ENCODE assay signal across 16 cellular contexts in the genomic region with DNA sequence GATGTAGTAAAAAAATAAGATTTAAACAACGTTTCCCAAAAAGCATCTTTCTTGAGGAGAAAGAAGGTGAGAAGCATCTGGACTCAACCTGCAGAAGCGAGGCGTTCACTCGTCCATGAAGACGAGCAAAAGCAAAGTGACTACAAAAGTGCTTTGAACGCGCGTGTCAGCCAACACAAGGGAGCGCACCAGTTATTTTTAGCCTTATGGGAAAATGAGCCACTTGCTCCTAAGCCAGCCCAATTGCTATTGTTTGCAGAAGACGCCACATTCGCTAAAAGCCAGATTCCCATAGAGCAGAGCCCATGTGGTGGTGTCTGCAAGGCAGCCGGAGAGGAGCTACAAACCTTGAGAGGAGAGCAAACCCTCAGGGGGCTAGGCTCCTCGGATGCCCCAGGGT.
DNase-seq lines count a peak whose midpoint lies in the region; ATAC-seq and TF ChIP-seq lines count a peak whose summit lies in the region.
"Had no signal": no experiment of that assay in that cellular context is flagged by ENCODE, and none has a peak within 500 bp of the region (broad histone marks: within the 10 kb centered on the region; RNA-seq: fewer than 3 reads in every experiment).

No MANE protein-coding gene starts in this region.

- H2AFZ ChIP-seq in mesenchymal stem cell (ENCODE audit: low read depth, low read length), result no peak overlapping the region
- H2AFZ ChIP-seq: GM23338 had no signal

- no peak overlapping the region for H3K18ac ChIP-seq in mesenchymal stem cell (ENCODE audit: low read depth in 1 of 2, low read length in 2 of 2)

- no peaks in the 10 kb centered on the region for H3K9me3 Mint-ChIP-seq in activated B cell treated with CpG ODN at 0.5 μM for 24 hours
- H3K9me3 Mint-ChIP-seq: GM23338 had no signal

- H3K4me3 ChIP-seq in right atrium auricular region (no peak overlapping the region), rectal smooth muscle tissue (ENCODE audit: low read length) (no peak overlapping the region), mesenchymal stem cell (ENCODE audit: insufficient read depth in 1 of 2, low read depth in 1 of 2, low read length in 2 of 2) (no peak overlapping the region)
- H3K4me3 ChIP-seq: GM23338, SK-N-MC had no signal

- H3K23ac ChIP-seq in mesenchymal stem cell (ENCODE audit: low read length in 2 of 2), result no peak overlapping the region

- POLR2A ChIA-PET in activated B cell treated with CpG ODN at 0.5 μM for 24 hours (lab: Charles Lee), result interaction anchor here (0.6 to 15.9 kb wide), 11 partner anchors 10 to 317 kb away, joined by 3 to 207 read pairs (median 13); a partner anchor contains a TSS

- no peak overlapping the region for H3K14ac ChIP-seq in mesenchymal stem cell (ENCODE audit: low read length in 2 of 2)

- no peak overlapping the region for H4K8ac ChIP-seq in mesenchymal stem cell (ENCODE audit: low read length)

- no peaks in the 10 kb centered on the region for H3K9me3 ChIP-seq in right atrium auricular region
- no peaks in the 10 kb centered on the region for H3K9me3 ChIP-seq in mesenchymal stem cell (ENCODE audit: control insufficient read depth, low read length)

- H3K4me3 Mint-ChIP-seq in activated B cell treated with CpG ODN at 0.5 μM for 24 hours, result no peak overlapping the region
- H3K4me3 Mint-ChIP-seq: GM23338; naive thymus-derived CD4-positive, alpha-beta T cell had no signal

- H2BK120ac ChIP-seq in mesenchymal stem cell (ENCODE audit: low read depth, low read length), result no peak overlapping the region

- WGBS in mesenchymal stem cell, result 97% methylated on average over 13 of the region's 13 CpGs

- no peak overlapping the region for H2BK12ac ChIP-seq in mesenchymal stem cell (ENCODE audit: low read length in 2 of 2)

- peaks cover 0 to 68% of the 10 kb centered on the region in 2 donors for H3K4me1 ChIP-seq in right atrium auricular region
- peaks cover 4% of the 10 kb centered on the region for H3K4me1 ChIP-seq in rectal smooth muscle tissue (ENCODE audit: control insufficient read depth, insufficient read depth, low read length)
- H3K4me1 ChIP-seq in mesenchymal stem cell (ENCODE audit: control insufficient read depth, insufficient read depth, low read depth, low read length), result peaks cover 18% of the 10 kb centered on the region

- intact Hi-C loops in activated B cell treated with CpG ODN at 0.5 μM for 24 hours (cut with micrococcal nuclease), result no loop called here

- H3K4me1 Mint-ChIP-seq in activated B cell treated with CpG ODN at 0.5 μM for 24 hours, result peaks cover 99% of the 10 kb centered on the region

- no peak overlapping the region for H2BK5ac ChIP-seq in mesenchymal stem cell (ENCODE audit: low read depth, low read length, poor library complexity, severe bottlenecking)

- no peak overlapping the region for H3K4ac ChIP-seq in mesenchymal stem cell (ENCODE audit: low read depth in 1 of 2, low read length in 2 of 2)

- peak; percentile 27 for DNase-seq in DMS79 (lab: John Stamatoyannopoulos, UW)
- no peak for DNase-seq in activated B cell treated with CpG ODN at 0.5 μM for 24 hours
- DNase-seq in right atrium auricular region (ENCODE audit: low spot score), result no peak
- DNase-seq in stimulated activated CD8-positive, alpha-beta memory T cell treated with anti-CD3 and anti-CD28 coated beads, Interleukin-4, amount 100 ng/mL, for 48 hours, result no peak
- no peak for DNase-seq in mesenchymal stem cell
- DNase-seq: dermis blood vessel endothelial cell; kidney; naive thymus-derived CD4-positive, alpha-beta T cell; stimulated activated CD4-positive, alpha-beta T cell treated with anti-CD3 and anti-CD28 coated beads, Interleukin-12 subunit alpha, Interleukin-12 subunit beta, amount 100 ng/mL, for 4 hours; WERI-Rb-1 had no signal

- no peak for ATAC-seq in activated B cell treated with CpG ODN at 0.5 μM for 24 hours (ENCODE audit: low read depth)
- no peak for ATAC-seq in HG02840 (IDR thresholded peaks at IDR 0.05; ENCODE audit: low FRiP score, unreplicated experiment)
- no peak for ATAC-seq in activated CD4-positive, CD25-positive, alpha-beta regulatory T cell treated with anti-CD3 and anti-CD28 coated beads, Interleukin-2, amount 50 U/mL, for 24 hours
- ATAC-seq: GM23338; naive thymus-derived CD4-positive, alpha-beta T cell had no signal

- H3K27ac Mint-ChIP-seq in activated B cell treated with CpG ODN at 0.5 μM for 24 hours, result peak overlapping the region; percentile 96
- H3K27ac Mint-ChIP-seq: GM23338 had no signal

- no peak overlapping the region for H4K91ac ChIP-seq in mesenchymal stem cell (ENCODE audit: low read length)

- H3K36me3 Mint-ChIP-seq in activated B cell treated with CpG ODN at 0.5 μM for 24 hours (ENCODE audit: low read depth), result peaks cover 32% of the 10 kb centered on the region

- no peaks in the 10 kb centered on the region for H3K27me3 Mint-ChIP-seq in activated B cell treated with CpG ODN at 0.5 μM for 24 hours
- H3K27me3 Mint-ChIP-seq: naive thymus-derived CD4-positive, alpha-beta T cell had no signal

- CTCF ChIA-PET in activated B cell treated with CpG ODN at 0.5 μM for 24 hours (lab: Charles Lee), result interaction anchor here (1.5 to 3.6 kb wide), 2 partner anchors 97 to 124 kb away, joined by 5 to 24 read pairs; no protein-coding TSS in a partner anchor

- H3K27me3 ChIP-seq in right atrium auricular region (no peaks in the 10 kb centered on the region), rectal smooth muscle tissue (ENCODE audit: control insufficient read depth, insufficient read depth, low read length) (no peaks in the 10 kb centered on the region), mesenchymal stem cell (ENCODE audit: control insufficient read depth in 1 of 2, insufficient read depth in 1 of 2, low read length in 2 of 2) (no peaks in the 10 kb centered on the region)

- peaks cover 12% of the 10 kb centered on the region for H3K36me3 ChIP-seq in right atrium auricular region
- peaks cover 5% of the 10 kb centered on the region for H3K36me3 ChIP-seq in rectal smooth muscle tissue (ENCODE audit: control insufficient read depth, insufficient read depth, low read length)
- peaks cover 0 to 57% of the 10 kb centered on the region in 2 experiments for H3K36me3 ChIP-seq in mesenchymal stem cell (ENCODE audit: control insufficient read depth in 1 of 2, insufficient read depth in 2 of 2, low read depth in 1 of 2, low read length in 2 of 2)
- H3K36me3 ChIP-seq: WERI-Rb-1 had no signal

- TF ChIP-seq CTCF in activated B cell treated with CpG ODN at 0.5 μM for 24 hours (IDR thresholded peaks at IDR 0.05), result no peak
- no peak for TF ChIP-seq CTCF in right atrium auricular region (IDR thresholded peaks at IDR 0.05)

- H2AK5ac ChIP-seq in mesenchymal stem cell (ENCODE audit: low read length, severe bottlenecking), result no peak overlapping the region

- peaks cover 24% of the 10 kb centered on the region for H3K79me1 ChIP-seq in mesenchymal stem cell (replicated peaks; ENCODE audit: low read length, poor library complexity, severe bottlenecking)

- no peak overlapping the region for H2BK15ac ChIP-seq in mesenchymal stem cell (ENCODE audit: low read depth, poor library complexity, severe bottlenecking)

- no peak overlapping the region for H3K9ac ChIP-seq in rectal smooth muscle tissue (ENCODE audit: low read length)
- no peak overlapping the region for H3K9ac ChIP-seq in mesenchymal stem cell (ENCODE audit: low read length)
- H3K9ac ChIP-seq: KMS-11 had no signal

- H3K27ac ChIP-seq in right atrium auricular region (peak overlapping the region; percentile 55 to 66), rectal smooth muscle tissue (ENCODE audit: low read depth, low read length) (peak overlapping the region; percentile 46), mesenchymal stem cell (ENCODE audit: low read length, poor library complexity, severe bottlenecking) (no peak overlapping the region)
- H3K27ac ChIP-seq: KMS-11, SK-N-MC, WERI-Rb-1 had no signal

- H3K4me2 ChIP-seq in mesenchymal stem cell (ENCODE audit: low read length, poor library complexity, severe bottlenecking), result no peak overlapping the region
- H3K4me2 ChIP-seq: GM23338, KMS-11 had no signal
